ENCODE assay signal across 13 cellular contexts in the genomic region with DNA sequence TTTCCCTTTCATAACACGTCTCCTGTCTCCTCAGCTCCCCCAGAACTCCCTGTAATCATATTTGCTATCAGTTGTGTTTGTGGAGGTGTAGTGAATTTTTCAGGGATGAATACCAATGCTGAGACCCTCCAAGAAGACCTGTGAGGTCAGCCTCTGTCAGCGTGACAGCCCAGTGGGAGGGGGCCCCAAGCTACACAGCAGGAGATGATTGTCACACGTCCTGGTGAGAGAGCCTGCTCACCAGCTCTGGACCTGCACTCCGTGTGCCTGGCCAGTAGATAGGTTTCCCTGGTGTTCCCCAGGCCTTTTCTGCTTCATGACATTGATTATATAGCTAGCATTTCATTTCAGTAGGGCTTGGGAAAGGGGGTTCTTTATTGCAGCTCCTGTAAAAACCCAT.
DNase-seq lines count a peak whose midpoint lies in the region; ATAC-seq and TF ChIP-seq lines count a peak whose summit lies in the region.
"Had no signal": no experiment of that assay in that cellular context is flagged by ENCODE, and none has a peak within 500 bp of the region (broad histone marks: within the 10 kb centered on the region; RNA-seq: fewer than 3 reads in every experiment).

No MANE protein-coding gene starts in this region.

- H2BK120ac ChIP-seq in mesenchymal stem cell (ENCODE audit: low read depth, low read length) (no peak overlapping the region), trophoblast cell (ENCODE audit: insufficient read depth, low read length, poor library complexity) (no peak overlapping the region)

- H2AFZ ChIP-seq in mesenchymal stem cell (ENCODE audit: low read depth, low read length): no peak overlapping the region
- H2AFZ ChIP-seq in trophoblast cell (ENCODE audit: insufficient read depth, low read length, poor library complexity): no peak overlapping the region

- H2BK12ac ChIP-seq in mesenchymal stem cell (ENCODE audit: low read length in 2 of 2): no peak overlapping the region
- no peak overlapping the region for H2BK12ac ChIP-seq in trophoblast cell (ENCODE audit: low read length)

- no peak overlapping the region for H4K12ac ChIP-seq in trophoblast cell (ENCODE audit: low read depth, low read length)

- H3K79me1 ChIP-seq in mesenchymal stem cell (replicated peaks; ENCODE audit: low read length, poor library complexity, severe bottlenecking) (no peaks in the 10 kb centered on the region), trophoblast cell (ENCODE audit: low read length) (no peaks in the 10 kb centered on the region)

- no peak for ATAC-seq in HG03439 (IDR thresholded peaks at IDR 0.05; ENCODE audit: unreplicated experiment)

- CTCF ChIA-PET in AG04450 (lab: Charles Lee): no interaction called here

- H4K8ac ChIP-seq in mesenchymal stem cell (ENCODE audit: low read length): peak overlapping the region; percentile 19
- no peak overlapping the region for H4K8ac ChIP-seq in trophoblast cell (ENCODE audit: low read depth, low read length)

- H2AK5ac ChIP-seq in mesenchymal stem cell (ENCODE audit: low read length, severe bottlenecking): no peak overlapping the region
- no peak overlapping the region for H2AK5ac ChIP-seq in trophoblast cell (ENCODE audit: low read length)

- no peak overlapping the region for H3K14ac ChIP-seq in mesenchymal stem cell (ENCODE audit: low read length in 2 of 2)
- H3K14ac ChIP-seq in trophoblast cell (ENCODE audit: low read length): peak overlapping the region; percentile 5

- H4K91ac ChIP-seq in mesenchymal stem cell (ENCODE audit: low read length): peak overlapping the region; percentile 77
- H4K91ac ChIP-seq in trophoblast cell (ENCODE audit: low read depth, low read length): no peak overlapping the region

- H3K4me1 ChIP-seq in mesenchymal stem cell (ENCODE audit: control insufficient read depth, insufficient read depth, low read depth, low read length) (peaks cover 7% of the 10 kb centered on the region), trophoblast cell (ENCODE audit: control insufficient read depth in 1 of 2, insufficient read depth in 2 of 2, low read length in 2 of 2) (peaks cover 7 to 10% of the 10 kb centered on the region in 2 experiments)
- H3K4me1 ChIP-seq: HAP-1 had no signal

- H2BK5ac ChIP-seq in mesenchymal stem cell (ENCODE audit: low read depth, low read length, poor library complexity, severe bottlenecking) (no peak overlapping the region), trophoblast cell (ENCODE audit: low read depth, low read length, poor library complexity) (no peak overlapping the region)

- H3K23ac ChIP-seq in mesenchymal stem cell (ENCODE audit: low read length in 2 of 2) (no peak overlapping the region), trophoblast cell (ENCODE audit: low read length) (no peak overlapping the region)

- H3K27ac ChIP-seq in AG04450 (ENCODE audit: low read depth, low read length) (peak overlapping the region; percentile 21), mesenchymal stem cell (ENCODE audit: low read length, poor library complexity, severe bottlenecking) (no peak overlapping the region), trophoblast cell (ENCODE audit: low read depth, low read length) (no peak overlapping the region)
- H3K27ac ChIP-seq: BLaER1 treated with 17β-estradiol and CSF1 and Interleukin-3, amounts not matched to agents 10 nM and 100 nM; HL-60 had no signal

- no peak for DNase-seq in AG04450 (ENCODE audit: low read depth, low spot score)
- peak; percentile 45 for DNase-seq in NCI-H69 (lab: John Stamatoyannopoulos, UW)
- no peak for DNase-seq in mesenchymal stem cell
- DNase-seq in trophoblast cell: no peak
- no peak for DNase-seq in pons (ENCODE audit: low spot score)
- DNase-seq in activated CD4-positive, alpha-beta T cell treated with anti-CD3 and anti-CD28 coated beads for 48 hours: no peak
- DNase-seq: 8988T; CD4-positive, CD25-positive, alpha-beta regulatory T cell; HFFc6 had no signal

- H3K27me3 ChIP-seq in AG04450 (ENCODE audit: control insufficient read depth, insufficient read depth, low read length) (peaks cover 2% of the 10 kb centered on the region), mesenchymal stem cell (ENCODE audit: control insufficient read depth in 1 of 2, insufficient read depth in 1 of 2, low read length in 2 of 2) (peaks cover 22 to 45% of the 10 kb centered on the region in 2 experiments), trophoblast cell (ENCODE audit: insufficient read depth, low read length) (no peaks in the 10 kb centered on the region)
- H3K27me3 ChIP-seq: BLaER1 treated with 17β-estradiol and CSF1 and Interleukin-3, amounts not matched to agents 10 nM and 100 nM had no signal

- WGBS in mesenchymal stem cell: 11% methylated on average over 2 of the region's 4 CpGs
- no CpG with 5 or more reads among the region's 4 CpGs for WGBS in trophoblast cell (ENCODE audit: extremely low coverage, insufficient coverage, insufficient read length)

- H3K4me3 ChIP-seq in AG04450 (ENCODE audit: low read depth, low read length): no peak overlapping the region
- no peak overlapping the region for H3K4me3 ChIP-seq in mesenchymal stem cell (ENCODE audit: insufficient read depth in 1 of 2, low read depth in 1 of 2, low read length in 2 of 2)
- H3K4me3 ChIP-seq in trophoblast cell (ENCODE audit: low read depth, low read length): no peak overlapping the region
- H3K4me3 ChIP-seq: BLaER1 treated with 17β-estradiol and CSF1 and Interleukin-3, amounts not matched to agents 10 nM and 100 nM; HAP-1 had no signal

- no peak overlapping the region for H3K4ac ChIP-seq in mesenchymal stem cell (ENCODE audit: low read depth in 1 of 2, low read length in 2 of 2)
- no peak overlapping the region for H3K4ac ChIP-seq in trophoblast cell (ENCODE audit: low read depth, low read length)

- no peak for TF ChIP-seq CTCF in AG04450 (IDR thresholded peaks at IDR 0.05; ENCODE audit: low read depth, low read length)

- H3K9ac ChIP-seq in mesenchymal stem cell (ENCODE audit: low read length) (no peak overlapping the region), trophoblast cell (ENCODE audit: low read length) (no peak overlapping the region)
- H3K9ac ChIP-seq: BLaER1 treated with 17β-estradiol and CSF1 and Interleukin-3, amounts not matched to agents 10 nM and 100 nM had no signal

- H3K4me2 ChIP-seq in mesenchymal stem cell (ENCODE audit: low read length, poor library complexity, severe bottlenecking): no peak overlapping the region
- no peak overlapping the region for H3K4me2 ChIP-seq in trophoblast cell (ENCODE audit: low read length)

- H3K18ac ChIP-seq in mesenchymal stem cell (ENCODE audit: low read depth in 1 of 2, low read length in 2 of 2) (peak overlapping the region in 1 of 2 experiments; percentile 37), trophoblast cell (ENCODE audit: low read length) (no peak overlapping the region)

- H3K79me2 ChIP-seq in trophoblast cell (ENCODE audit: control insufficient read depth, insufficient read depth, low read length, poor library complexity): no peaks in the 10 kb centered on the region

- no peak overlapping the region for H2BK15ac ChIP-seq in mesenchymal stem cell (ENCODE audit: low read depth, poor library complexity, severe bottlenecking)

- POLR2A ChIA-PET in AG04450 (lab: Yijun Ruan, JAX): no interaction called here

- no peaks in the 10 kb centered on the region for H3K36me3 ChIP-seq in mesenchymal stem cell (ENCODE audit: control insufficient read depth in 1 of 2, insufficient read depth in 2 of 2, low read depth in 1 of 2, low read length in 2 of 2)
- H3K36me3 ChIP-seq in trophoblast cell (ENCODE audit: control insufficient read depth in 1 of 2, insufficient read depth in 2 of 2, low read length in 2 of 2): peaks cover 3% of the 10 kb centered on the region in 2 experiments
- H3K36me3 ChIP-seq: BLaER1 treated with 17β-estradiol and CSF1 and Interleukin-3, amounts not matched to agents 10 nM and 100 nM; HAP-1 had no signal

- H3K9me3 ChIP-seq in AG04450 (ENCODE audit: control insufficient read depth, insufficient read depth, low read length) (0 out of 2 replicates have a peak, but pooled peaks cover 3% of the 10 kb centered on the region), mesenchymal stem cell (ENCODE audit: control insufficient read depth, low read length) (no peaks in the 10 kb centered on the region), trophoblast cell (ENCODE audit: insufficient read depth, low read depth, low read length) (no peaks in the 10 kb centered on the region)
- H3K9me3 ChIP-seq: HAP-1 had no signal
